In the genomic region with DNA sequence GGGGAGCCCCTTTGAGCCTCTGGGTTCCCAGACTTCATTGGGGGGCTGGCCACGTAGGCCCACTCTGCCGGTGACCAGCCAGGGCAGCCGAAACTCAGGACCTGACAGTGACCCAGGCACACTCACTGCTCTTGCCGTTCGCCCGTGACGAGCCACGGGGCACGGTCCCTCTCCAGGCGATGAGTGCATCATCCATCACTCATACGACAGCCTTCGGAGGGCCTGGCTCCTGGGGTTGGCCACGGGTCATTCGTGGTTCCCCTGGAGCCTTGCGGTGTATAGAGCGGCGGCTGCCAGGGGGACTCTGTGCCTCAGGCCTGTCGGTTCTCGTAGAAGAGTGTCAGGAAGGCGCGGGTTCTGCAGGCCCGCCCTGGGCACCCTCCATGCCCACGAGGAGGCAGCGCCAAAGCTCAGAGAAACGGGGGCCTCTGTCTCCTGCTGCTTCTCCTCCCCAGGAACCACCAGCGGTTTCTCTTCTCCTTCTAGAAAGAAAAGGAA, we compare ENCODE assay signal across 1 cellular context.
A peak's percentile ranks its signal among the peaks of the same experiment; 100 is the strongest.
TF ChIP-seq lines count a peak whose summit lies in the region.

No MANE protein-coding gene starts in this region.

TF ChIP-seq in GM12878, 131 proteins besides CTCF, POLR2A, EP300 and RAD21:
- TF ChIP-seq TCF3 (IDR thresholded peaks at IDR 0.05; ENCODE audit: borderline replicate concordance, insufficient read depth, low read depth, low read length) = peak; percentile 63; the same call in 1 of the 2 replicates
- TF ChIP-seq, protein P1, sequence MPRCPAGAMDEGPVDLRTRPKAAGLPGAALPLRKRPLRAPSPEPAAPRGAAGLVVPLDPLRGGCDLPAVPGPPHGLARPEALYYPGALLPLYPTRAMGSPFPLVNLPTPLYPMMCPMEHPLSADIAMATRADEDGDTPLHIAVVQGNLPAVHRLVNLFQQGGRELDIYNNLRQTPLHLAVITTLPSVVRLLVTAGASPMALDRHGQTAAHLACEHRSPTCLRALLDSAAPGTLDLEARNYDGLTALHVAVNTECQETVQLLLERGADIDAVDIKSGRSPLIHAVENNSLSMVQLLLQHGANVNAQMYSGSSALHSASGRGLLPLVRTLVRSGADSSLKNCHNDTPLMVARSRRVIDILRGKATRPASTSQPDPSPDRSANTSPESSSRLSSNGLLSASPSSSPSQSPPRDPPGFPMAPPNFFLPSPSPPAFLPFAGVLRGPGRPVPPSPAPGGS (IDR thresholded peaks at IDR 0.05; ENCODE audit: borderline replicate concordance, insufficient read depth, low read depth, low read length, poor library complexity, severe bottlenecking) = peak; percentile 35
- TF ChIP-seq, protein P2, sequence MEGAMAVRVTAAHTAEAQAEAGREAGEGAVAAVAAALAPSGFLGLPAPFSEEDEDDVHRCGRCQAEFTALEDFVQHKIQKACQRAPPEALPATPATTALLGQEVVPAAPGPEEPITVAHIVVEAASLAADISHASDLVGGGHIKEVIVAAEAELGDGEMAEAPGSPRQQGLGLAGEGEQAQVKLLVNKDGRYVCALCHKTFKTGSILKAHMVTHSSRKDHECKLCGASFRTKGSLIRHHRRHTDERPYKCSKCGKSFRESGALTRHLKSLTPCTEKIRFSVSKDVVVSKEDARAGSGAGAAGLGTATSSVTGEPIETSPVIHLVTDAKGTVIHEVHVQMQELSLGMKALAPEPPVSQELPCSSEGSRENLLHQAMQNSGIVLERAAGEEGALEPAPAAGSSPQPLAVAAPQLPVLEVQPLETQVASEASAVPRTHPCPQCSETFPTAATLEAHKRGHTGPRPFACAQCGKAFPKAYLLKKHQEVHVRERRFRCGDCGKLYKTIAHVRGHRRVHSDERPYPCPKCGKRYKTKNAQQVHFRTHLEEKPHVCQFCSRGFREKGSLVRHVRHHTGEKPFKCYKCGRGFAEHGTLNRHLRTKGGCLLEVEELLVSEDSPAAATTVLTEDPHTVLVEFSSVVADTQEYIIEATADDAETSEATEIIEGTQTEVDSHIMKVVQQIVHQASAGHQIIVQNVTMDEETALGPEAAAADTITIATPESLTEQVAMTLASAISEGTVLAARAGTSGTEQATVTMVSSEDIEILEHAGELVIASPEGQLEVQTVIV (IDR thresholded peaks at IDR 0.05; ENCODE audit: borderline replicate concordance, partially characterized antibody) = no peak
